1 cellular context compared by ENCODE assay signal in genomic region chr3:129248286-129248979, GRCh38.
TF ChIP-seq lines count a peak whose summit lies in the region.

No MANE protein-coding gene starts in this region.

TF ChIP-seq in IMR-90, 13 proteins besides CTCF, POLR2A, EP300 and RAD21:
- TF ChIP-seq CHD1 (IDR thresholded peaks at IDR 0.05; ENCODE audit: low read depth, low read length): no peak
- TF ChIP-seq MXI1 (IDR thresholded peaks at IDR 0.05; ENCODE audit: borderline replicate concordance, low read depth, low read length): no peak
- no peak for TF ChIP-seq RCOR1 (IDR thresholded peaks at IDR 0.05; ENCODE audit: insufficient replicate concordance, low read length)
- no peak for TF ChIP-seq MAFK (IDR thresholded peaks at IDR 0.05; ENCODE audit: low read depth, low read length)
- no peak for TF ChIP-seq FOS (IDR thresholded peaks at IDR 0.05; ENCODE audit: low read depth, low read length)
- TF ChIP-seq MAZ (IDR thresholded peaks at IDR 0.05; ENCODE audit: borderline replicate concordance, low read depth, low read length): no peak
- no peak for TF ChIP-seq SMC3 (IDR thresholded peaks at IDR 0.05; ENCODE audit: low read depth, low read length)
- TF ChIP-seq USF2 (IDR thresholded peaks at IDR 0.05; ENCODE audit: low read depth, low read length): no peak
- no peak for TF ChIP-seq RFX5 (IDR thresholded peaks at IDR 0.05; ENCODE audit: low read depth, low read length)
- TF ChIP-seq ELK1 (IDR thresholded peaks at IDR 0.05; ENCODE audit: borderline replicate concordance, low read depth, low read length): no peak
- TF ChIP-seq BHLHE40 (IDR thresholded peaks at IDR 0.05; ENCODE audit: low read depth, low read length): no peak
- TF ChIP-seq CEBPB (IDR thresholded peaks at IDR 0.05; ENCODE audit: low read depth, low read length): no peak
- no peak for TF ChIP-seq NFE2L2 (IDR thresholded peaks at IDR 0.05; ENCODE audit: low read depth, low read length)
